23 cellular contexts compared by ENCODE assay signal in the genomic region with DNA sequence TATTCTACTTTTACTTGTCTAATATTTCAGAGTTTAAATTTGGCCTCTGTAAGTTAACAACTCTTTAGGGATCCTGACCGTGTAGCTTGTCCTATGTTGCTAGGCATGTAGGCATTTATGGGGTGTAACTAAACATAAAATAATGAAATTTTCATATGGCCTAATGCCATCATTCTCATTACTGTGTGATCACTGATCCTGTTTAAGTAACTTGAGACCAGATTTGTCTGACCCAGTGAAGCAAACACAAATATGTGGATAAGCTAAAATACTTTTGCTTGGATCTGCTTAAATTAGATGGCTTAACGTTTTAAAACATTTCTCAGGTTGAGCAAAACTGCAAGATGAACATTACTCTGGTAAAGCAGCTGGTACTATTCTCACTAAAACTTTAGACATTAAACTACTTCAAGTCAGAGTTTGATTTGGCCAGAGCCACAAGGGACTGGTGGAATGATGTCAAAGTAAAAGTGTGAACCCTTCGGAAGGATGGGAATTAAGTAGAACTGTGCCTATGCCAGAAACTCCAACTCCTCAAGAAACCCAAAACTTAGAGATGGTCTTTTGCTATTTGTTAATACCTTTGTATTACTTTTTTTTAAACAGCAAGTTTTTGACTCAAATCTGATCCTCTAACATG.
DNase-seq lines count a peak whose midpoint lies in the region; ATAC-seq and TF ChIP-seq lines count a peak whose summit lies in the region.
"Had no signal": no experiment of that assay in that cellular context is flagged by ENCODE, and none has a peak within 500 bp of the region (broad histone marks: within the 10 kb centered on the region; RNA-seq: fewer than 3 reads in every experiment).

No MANE protein-coding gene starts in this region.

- no peak overlapping the region for H3K9ac ChIP-seq in parathyroid adenoma

- H3K27me3 ChIP-seq in parathyroid adenoma (ENCODE audit: control insufficient read depth, insufficient read depth, low read length) = no peaks in the 10 kb centered on the region
- H3K27me3 ChIP-seq: esophagus squamous epithelium, heart right ventricle had no signal

- H3K4me1 ChIP-seq in HEK293 (ENCODE audit: control insufficient read depth, insufficient read depth, low read length) (no peaks in the 10 kb centered on the region), parathyroid adenoma (peaks cover 3% of the 10 kb centered on the region)

- H2AFZ ChIP-seq in parathyroid adenoma = no peak overlapping the region

- POLR2A ChIA-PET in HEK293 (lab: Yijun Ruan, JAX) = no interaction called here

- H3K27ac ChIP-seq in HEK293 (ENCODE audit: extremely low read depth, low read depth, low read length) = no peak overlapping the region
- H3K27ac ChIP-seq in parathyroid adenoma = peak overlapping the region; percentile 19
- H3K27ac ChIP-seq: esophagus squamous epithelium, heart right ventricle had no signal

- H3K9me3 ChIP-seq in HEK293 (ENCODE audit: control insufficient read depth, insufficient read depth, low read depth, low read length) (no peaks in the 10 kb centered on the region), parathyroid adenoma (ENCODE audit: control insufficient read depth, low read length) (no peaks in the 10 kb centered on the region)
- H3K9me3 ChIP-seq: esophagus squamous epithelium, heart right ventricle had no signal

- no peak for ATAC-seq in GM19455 (IDR thresholded peaks at IDR 0.05; ENCODE audit: unreplicated experiment)
- no peak for ATAC-seq in HG03521 (IDR thresholded peaks at IDR 0.05; ENCODE audit: unreplicated experiment)
- ATAC-seq in HG02798 (IDR thresholded peaks at IDR 0.05; ENCODE audit: poor library complexity, unreplicated experiment) = no peak
- ATAC-seq: effector memory CD8-positive, alpha-beta T cell; heart right ventricle had no signal

- CTCF ChIA-PET in HEK293 (lab: Yijun Ruan, JAX) = interaction anchor here (0.7 to 1.0 kb wide), 2 partner anchors 54 to 56 kb away, joined by 3 read pairs; no protein-coding TSS in a partner anchor

- H3K36me3 ChIP-seq in HEK293 (ENCODE audit: control insufficient read depth in 2 of 2, insufficient read depth in 1 of 2, low read length in 2 of 2) (peaks cover 0 to 4% of the 10 kb centered on the region in 2 experiments; a peak in 1 of 3 replicates), parathyroid adenoma (ENCODE audit: control insufficient read depth, insufficient read depth, low read length) (no peaks in the 10 kb centered on the region)
- H3K36me3 ChIP-seq: esophagus squamous epithelium, heart right ventricle had no signal

- H3K4me3 ChIP-seq in HEK293 (ENCODE audit: low read depth, low read length) = no peak overlapping the region
- no peak overlapping the region for H3K4me3 ChIP-seq in fibroblast of mammary gland (ENCODE audit: control insufficient read depth, low read depth, low read length)
- H3K4me3 ChIP-seq in parathyroid adenoma (ENCODE audit: low read depth, low read length) = no peak overlapping the region
- H3K4me3 ChIP-seq: esophagus squamous epithelium, heart right ventricle, lung had no signal

- H3K79me2 ChIP-seq in parathyroid adenoma = peaks cover 7% of the 10 kb centered on the region

- peak overlapping the region; percentile 38 for H3K4me2 ChIP-seq in parathyroid adenoma (ENCODE audit: low read length)

- peak; percentile 33 for DNase-seq in NCI-H526 treated with DMSO at 0.1 percent for 48 hours (lab: John Stamatoyannopoulos, UW)
- DNase-seq in fibroblast of mammary gland (ENCODE audit: low read depth) = peak; percentile 17
- DNase-seq: activated CD4-positive, alpha-beta memory T cell treated with anti-CD3 and anti-CD28 coated beads for 36 hours; activated CD4-positive, CD25-positive, alpha-beta regulatory T cell; activated T-cell treated with anti-CD3 and anti-CD28 coated beads, Interleukin-2, amount 50 U/mL, for 1 hour; AML-193; amniotic stem cell; DMS79; effector memory CD8-positive, alpha-beta T cell; esophagus squamous epithelium; GOT3; heart right ventricle; NCI-H1105 treated with DMSO at 0.1 percent for 48 hours; NCI-H2081; NCI-H510A treated with DMSO at 0.1 percent for 48 hours; stimulated activated naive CD4-positive, alpha-beta T cell; T-helper 9 cell had no signal

- TF ChIP-seq CTCF in HEK293 (tag by site-specific recombination; IDR thresholded peaks at IDR 0.05) (no peak), fibroblast of mammary gland (conservative IDR thresholded peaks at IDR 0.05; ENCODE audit: control insufficient read depth, insufficient read depth, low read depth, low read length) (no peak), parathyroid adenoma (IDR thresholded peaks at IDR 0.05) (no peak)

TF ChIP-seq in HEK293, 187 proteins besides CTCF, POLR2A, EP300 and RAD21:
- TF ChIP-seq ZNF664 (tag by site-specific recombination; IDR thresholded peaks at IDR 0.05) = 0 out of 2 replicates have a peak, but pooled peaks have one; percentile 5
- peak; percentile 60; the same call in 1 of the 2 replicates for TF ChIP-seq MYNN (tag by site-specific recombination; IDR thresholded peaks at IDR 0.05; ENCODE audit: borderline replicate concordance)
- TF ChIP-seq, protein P1, sequence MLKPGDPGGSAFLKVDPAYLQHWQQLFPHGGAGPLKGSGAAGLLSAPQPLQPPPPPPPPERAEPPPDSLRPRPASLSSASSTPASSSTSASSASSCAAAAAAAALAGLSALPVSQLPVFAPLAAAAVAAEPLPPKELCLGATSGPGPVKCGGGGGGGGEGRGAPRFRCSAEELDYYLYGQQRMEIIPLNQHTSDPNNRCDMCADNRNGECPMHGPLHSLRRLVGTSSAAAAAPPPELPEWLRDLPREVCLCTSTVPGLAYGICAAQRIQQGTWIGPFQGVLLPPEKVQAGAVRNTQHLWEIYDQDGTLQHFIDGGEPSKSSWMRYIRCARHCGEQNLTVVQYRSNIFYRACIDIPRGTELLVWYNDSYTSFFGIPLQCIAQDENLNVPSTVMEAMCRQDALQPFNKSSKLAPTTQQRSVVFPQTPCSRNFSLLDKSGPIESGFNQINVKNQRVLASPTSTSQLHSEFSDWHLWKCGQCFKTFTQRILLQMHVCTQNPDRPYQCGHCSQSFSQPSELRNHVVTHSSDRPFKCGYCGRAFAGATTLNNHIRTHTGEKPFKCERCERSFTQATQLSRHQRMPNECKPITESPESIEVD (tag by site-specific recombination; IDR thresholded peaks at IDR 0.05) = peak; percentile 83
- no peak for TF ChIP-seq ZNF837 (tag by site-specific recombination; IDR thresholded peaks at IDR 0.05)
